In genomic region chr11:130504317-130504716, GRCh38 we compare ENCODE assay signal across 7 cellular contexts.
"Had no signal": no experiment of that assay in that cellular context is flagged by ENCODE, and none has a peak within 500 bp of the region (broad histone marks: within the 10 kb centered on the region; RNA-seq: fewer than 3 reads in every experiment).

No MANE protein-coding gene starts in this region.

- FAIRE-seq: HepG2 had no signal

- H3K36me3 ChIP-seq: HAP-1 had no signal

- H3K4me3 ChIP-seq: GM23248, HAP-1 had no signal

- H3K27ac Mint-ChIP-seq: HFFc6, IgD-negative memory B cell had no signal

- H3K4me1 ChIP-seq: HAP-1 had no signal

- H3K4me1 Mint-ChIP-seq: IgD-negative memory B cell had no signal

- H3K36me3 Mint-ChIP-seq: IgD-negative memory B cell had no signal

- H3K9me3 ChIP-seq: HAP-1 had no signal

- H3K4me3 Mint-ChIP-seq: HFFc6 had no signal

- DNase-seq: GM23248, GOT3, H7, HFFc6 had no signal

- H3K9ac ChIP-seq: GM23248 had no signal
